In genomic region chr11:12112731-12113130, GRCh38 we compare ENCODE assay signal across 13 cellular contexts. TPM values are rescaled to one million over a fixed set of nuclear protein-coding genes. Genes with fewer than 3 reads are reported as not detected.
DNase-seq lines count a peak whose midpoint lies in the region; ATAC-seq and TF ChIP-seq lines count a peak whose summit lies in the region.
"Had no signal": no experiment of that assay in that cellular context is flagged by ENCODE, and none has a peak within 500 bp of the region (broad histone marks: within the 10 kb centered on the region; RNA-seq: fewer than 3 reads in every experiment).

No MANE protein-coding gene starts in this region.

- H3K4me3 ChIP-seq in fibroblast of pulmonary artery (replicated peaks; ENCODE audit: low read depth, low read length) (peak overlapping the region; percentile 89), mesendoderm (ENCODE audit: low read length) (no peak overlapping the region)
- H3K4me3 ChIP-seq: SJCRH30 had no signal

- no peak for ATAC-seq in stimulated activated effector memory CD8-positive, alpha-beta T cell treated with anti-CD3 and anti-CD28 coated beads, Interleukin-12 subunit alpha, Interleukin-12 subunit beta, amount 100 ng/mL, for 72 hours
- ATAC-seq in GM18868 (IDR thresholded peaks at IDR 0.05; ENCODE audit: unreplicated experiment): no peak

- peaks cover 70% of the 10 kb centered on the region for H3K4me1 Mint-ChIP-seq in HFFc6 (ENCODE audit: low read depth)
- H3K4me1 Mint-ChIP-seq in activated CD4-positive, alpha-beta memory T cell treated with anti-CD3 and anti-CD28 coated beads, Interleukin-2, amount 10 ng/mL, durations not matched to agents 7 days and 5 days: peaks cover 70% of the 10 kb centered on the region
- peaks cover 59% of the 10 kb centered on the region for H3K4me1 Mint-ChIP-seq in stimulated activated effector memory CD8-positive, alpha-beta T cell treated with anti-CD3 and anti-CD28 coated beads, Interleukin-12 subunit alpha, Interleukin-12 subunit beta, amount 100 ng/mL, for 72 hours

- WGBS in mesendoderm (ENCODE audit: extremely low coverage, insufficient coverage, low lambda C conversion rate): no CpG with 5 or more reads among the region's 2 CpGs

- H3K4me3 Mint-ChIP-seq in HFFc6: peak overlapping the region; percentile 92
- H3K4me3 Mint-ChIP-seq in activated CD4-positive, alpha-beta memory T cell treated with anti-CD3 and anti-CD28 coated beads, Interleukin-2, amount 10 ng/mL, durations not matched to agents 7 days and 5 days: no peak overlapping the region
- peak overlapping the region; percentile 73 for H3K4me3 Mint-ChIP-seq in stimulated activated effector memory CD8-positive, alpha-beta T cell treated with anti-CD3 and anti-CD28 coated beads, Interleukin-12 subunit alpha, Interleukin-12 subunit beta, amount 100 ng/mL, for 72 hours
- H3K4me3 Mint-ChIP-seq: endodermal cell, H9 had no signal

- no peak overlapping the region for H3K27ac ChIP-seq in mesendoderm (ENCODE audit: low read depth, low read length)
- H3K27ac ChIP-seq: SJCRH30 had no signal

- peaks cover 4% of the 10 kb centered on the region for H3K4me1 ChIP-seq in mesendoderm (ENCODE audit: control insufficient read depth, low read depth, low read length)

- H3K9me3 Mint-ChIP-seq in HFFc6: no peaks in the 10 kb centered on the region
- no peaks in the 10 kb centered on the region for H3K9me3 Mint-ChIP-seq in activated CD4-positive, alpha-beta memory T cell treated with anti-CD3 and anti-CD28 coated beads, Interleukin-2, amount 10 ng/mL, durations not matched to agents 7 days and 5 days
- H3K9me3 Mint-ChIP-seq in stimulated activated effector memory CD8-positive, alpha-beta T cell treated with anti-CD3 and anti-CD28 coated beads, Interleukin-12 subunit alpha, Interleukin-12 subunit beta, amount 100 ng/mL, for 72 hours: no peaks in the 10 kb centered on the region
- H3K9me3 Mint-ChIP-seq: endodermal cell, H9 had no signal

- no peak overlapping the region for H3K9ac ChIP-seq in mesendoderm (ENCODE audit: low read length)

- peak overlapping the region; percentile 82 for H3K27ac Mint-ChIP-seq in HFFc6
- H3K27ac Mint-ChIP-seq in activated CD4-positive, alpha-beta memory T cell treated with anti-CD3 and anti-CD28 coated beads, Interleukin-2, amount 10 ng/mL, durations not matched to agents 7 days and 5 days: peak overlapping the region; percentile 16
- H3K27ac Mint-ChIP-seq in stimulated activated effector memory CD8-positive, alpha-beta T cell treated with anti-CD3 and anti-CD28 coated beads, Interleukin-12 subunit alpha, Interleukin-12 subunit beta, amount 100 ng/mL, for 72 hours: no peak overlapping the region
- H3K27ac Mint-ChIP-seq: endodermal cell, H9 had no signal

- no peaks in the 10 kb centered on the region for H3K36me3 ChIP-seq in mesendoderm (ENCODE audit: control insufficient read depth, insufficient read depth, low read length)
- H3K36me3 ChIP-seq: SJCRH30 had no signal

- no peak overlapping the region for H4K5ac ChIP-seq in mesendoderm (ENCODE audit: low read length)

- no peak overlapping the region for H2AK5ac ChIP-seq in mesendoderm (ENCODE audit: low read length)

- H3K23ac ChIP-seq in mesendoderm (ENCODE audit: low read length): no peak overlapping the region

- H2BK120ac ChIP-seq in mesendoderm (ENCODE audit: low read depth, low read length): no peak overlapping the region

- no peak overlapping the region for H4K8ac ChIP-seq in mesendoderm (ENCODE audit: low read depth, low read length)

- H3K36me3 Mint-ChIP-seq in HFFc6 (ENCODE audit: low read depth): peaks cover 47% of the 10 kb centered on the region
- H3K36me3 Mint-ChIP-seq in activated CD4-positive, alpha-beta memory T cell treated with anti-CD3 and anti-CD28 coated beads, Interleukin-2, amount 10 ng/mL, durations not matched to agents 7 days and 5 days (ENCODE audit: low read depth): peaks cover 17% of the 10 kb centered on the region
- peaks cover 15% of the 10 kb centered on the region for H3K36me3 Mint-ChIP-seq in stimulated activated effector memory CD8-positive, alpha-beta T cell treated with anti-CD3 and anti-CD28 coated beads, Interleukin-12 subunit alpha, Interleukin-12 subunit beta, amount 100 ng/mL, for 72 hours

- POLR2A ChIA-PET in activated CD4-positive, alpha-beta memory T cell treated with anti-CD3 and anti-CD28 coated beads, Interleukin-2, amount 10 ng/mL, durations not matched to agents 7 days and 5 days (lab: Charles Lee): interaction anchor here (0.8 to 6.5 kb wide), 2 partner anchors 24 to 45 kb away, joined by 3 to 117 read pairs; no protein-coding TSS in a partner anchor

- H3K79me2 ChIP-seq in mesendoderm (ENCODE audit: control insufficient read depth, insufficient read depth, low read length): no peaks in the 10 kb centered on the region

- peaks cover 2% of the 10 kb centered on the region; the same call in 1 of the 2 replicates for H3K27me3 Mint-ChIP-seq in HFFc6 (ENCODE audit: insufficient read depth)
- no peaks in the 10 kb centered on the region for H3K27me3 Mint-ChIP-seq in activated CD4-positive, alpha-beta memory T cell treated with anti-CD3 and anti-CD28 coated beads, Interleukin-2, amount 10 ng/mL, durations not matched to agents 7 days and 5 days

- DNase-seq in HFFc6: no peak
- DNase-seq in activated CD4-positive, alpha-beta memory T cell treated with anti-CD3 and anti-CD28 coated beads, Interleukin-2, amount 10 ng/mL, durations not matched to agents 7 days and 5 days: no peak
- DNase-seq in fibroblast of pulmonary artery (ENCODE audit: low read depth): no peak
- DNase-seq in stimulated activated effector memory CD8-positive, alpha-beta T cell treated with anti-CD3 and anti-CD28 coated beads, Interleukin-12 subunit alpha, Interleukin-12 subunit beta, amount 100 ng/mL, for 72 hours (ENCODE audit: low spot score in 2 of 2): no peak
- no peak for DNase-seq in DMS53 (lab: John Stamatoyannopoulos, UW)
- no peak for DNase-seq in mesendoderm
- DNase-seq: activated CD4-positive, alpha-beta T cell treated with anti-CD3 and anti-CD28 coated beads for 4 hours; endodermal cell; H9; NCI-H1417; NCI-H69; SJCRH30 had no signal

- CTCF ChIA-PET in activated CD4-positive, alpha-beta memory T cell treated with anti-CD3 and anti-CD28 coated beads, Interleukin-2, amount 10 ng/mL, durations not matched to agents 7 days and 5 days (lab: Charles Lee): interaction anchor here (1.6 to 1.9 kb wide), 2 partner anchors 68 to 123 kb away, joined by 4 to 6 read pairs; no protein-coding TSS in a partner anchor

- H3K4ac ChIP-seq in mesendoderm (ENCODE audit: low read depth, low read length): no peak overlapping the region

- no peak overlapping the region for H3K18ac ChIP-seq in mesendoderm (ENCODE audit: low read length)

- TF ChIP-seq CTCF in HFFc6 (IDR thresholded peaks at IDR 0.05) (no peak), fibroblast of pulmonary artery (IDR thresholded peaks at IDR 0.05; ENCODE audit: low read length, missing control alignments) (no peak)

- no peak overlapping the region for H2BK15ac ChIP-seq in mesendoderm (replicated peaks; ENCODE audit: low read depth)

- H2BK5ac ChIP-seq in mesendoderm (ENCODE audit: low read length): no peak overlapping the region

- no peaks in the 10 kb centered on the region for H3K27me3 ChIP-seq in mesendoderm (ENCODE audit: insufficient read depth, low read length, poor library complexity)
- H3K27me3 ChIP-seq: SJCRH30 had no signal

- no peak overlapping the region for H3K4me2 ChIP-seq in mesendoderm (ENCODE audit: low read length)

- H3K56ac ChIP-seq in mesendoderm (ENCODE audit: low read length): no peak overlapping the region

- no peaks in the 10 kb centered on the region for H3K79me1 ChIP-seq in mesendoderm (ENCODE audit: low read length)

RNA-seq across cellular contexts. Expression of gene MICAL2, which starts 2.3 kb away (rescaled TPM):
- 100 to 1,000 TPM; 199 to 252 (median 233) TPM for total RNA-seq in HFFc6 (2021; fragmentation: NEBNext Ultra II Directional; extraction: Animal tissue kit (Norgen Biotek cat#: 25700))
- 100 to 1,000 TPM; 135 to 143 TPM for total RNA-seq in activated CD4-positive, alpha-beta memory T cell treated with anti-CD3 and anti-CD28 coated beads, Interleukin-2, amount 10 ng/mL, durations not matched to agents 7 days and 5 days
- 6.5 TPM for polyA plus RNA-seq in mesendoderm (2013, experiment 1 of 2)
- polyA plus RNA-seq in mesendoderm (2013, experiment 2 of 2): 7.2 TPM
